1 cellular context compared by ENCODE assay signal in genomic region chr11:3841426-3842304, GRCh38.
TF ChIP-seq lines count a peak whose summit lies in the region.

No MANE protein-coding gene starts in this region.

TF ChIP-seq in K562, 482 proteins besides CTCF, POLR2A, EP300 and RAD21 (continued from another document and continues in another):
- no peak for TF ChIP-seq ZEB2 (IDR thresholded peaks at IDR 0.05)
- TF ChIP-seq NBN (IDR thresholded peaks at IDR 0.05; ENCODE audit: low read depth) = 0 out of 2 replicates have a peak, but pooled peaks have one; percentile 39
- no peak for TF ChIP-seq ZBTB12 (CRISPR knock-in tag; IDR thresholded peaks at IDR 0.05)
- no peak for TF ChIP-seq ASH1L (IDR thresholded peaks at IDR 0.05; ENCODE audit: borderline replicate concordance, low read depth, partially characterized antibody)
- peak; percentile 83 for TF ChIP-seq ZNF644 (tag; IDR thresholded peaks at IDR 0.05; ENCODE audit: low read depth)
- TF ChIP-seq GATAD2A (IDR thresholded peaks at IDR 0.05) = peak; percentile 74; the same call in 1 of the 2 replicates
- no peak for TF ChIP-seq NFXL1 (CRISPR knock-in tag; IDR thresholded peaks at IDR 0.05)
- no peak for TF ChIP-seq HDGF (IDR thresholded peaks at IDR 0.05)
- TF ChIP-seq BRD9 (IDR thresholded peaks at IDR 0.05; ENCODE audit: low read depth, partially characterized antibody) = peak; percentile 56
- TF ChIP-seq ZNF668 (CRISPR knock-in tag; IDR thresholded peaks at IDR 0.05) = no peak
- TF ChIP-seq ARHGAP35 (IDR thresholded peaks at IDR 0.05; ENCODE audit: partially characterized antibody) = no peak
- TF ChIP-seq ZNF766 (CRISPR knock-in tag; conservative IDR thresholded peaks at IDR 0.05) = no peak
- peak; percentile 61 for TF ChIP-seq CTBP1 (IDR thresholded peaks at IDR 0.05; ENCODE audit: borderline replicate concordance)
- no peak for TF ChIP-seq NCOA6 (IDR thresholded peaks at IDR 0.05)
- TF ChIP-seq MYC (IDR thresholded peaks at IDR 0.05; ENCODE audit: low read depth, low read length) = peak; percentile 95
- TF ChIP-seq MYC (CRISPR knock-in tag; IDR thresholded peaks at IDR 0.05; ENCODE audit: borderline replicate concordance, low read depth) = no peak; the same call in 1 of the 2 replicates
- TF ChIP-seq ZNF445 (CRISPR knock-in tag; IDR thresholded peaks at IDR 0.05; ENCODE audit: low read depth) = no peak
- 0 out of 2 replicates have a peak, but pooled peaks have one; percentile 6 for TF ChIP-seq SMAD3 (CRISPR knock-in tag; conservative IDR thresholded peaks at IDR 0.05)
- no peak; the same call in 1 of the 2 replicates for TF ChIP-seq KAT7 (CRISPR knock-in tag; IDR thresholded peaks at IDR 0.05; ENCODE audit: borderline replicate concordance)
- peak; percentile 10; the same call in 1 of the 2 replicates for TF ChIP-seq BHLHE40 (IDR thresholded peaks at IDR 0.05; ENCODE audit: low read length)
- no peak for TF ChIP-seq ELK3 (CRISPR knock-in tag; IDR thresholded peaks at IDR 0.05)
- peak; percentile 88 for TF ChIP-seq SMC3 (conservative IDR thresholded peaks at IDR 0.05; ENCODE audit: insufficient read depth, low read depth, low read length)
- no peak for TF ChIP-seq NFIC (IDR thresholded peaks at IDR 0.05)
- no peak for TF ChIP-seq ZBTB49 (CRISPR knock-in tag; IDR thresholded peaks at IDR 0.05; ENCODE audit: borderline replicate concordance)
- TF ChIP-seq LARP7 (IDR thresholded peaks at IDR 0.05) = 0 out of 2 replicates have a peak, but pooled peaks have one; percentile 27
- no peak; the same call in 1 of the 2 replicates for TF ChIP-seq NR2C1 (IDR thresholded peaks at IDR 0.05)
- no peak; the same call in 1 of the 2 replicates for TF ChIP-seq NR2C1 (tag; IDR thresholded peaks at IDR 0.05)
- TF ChIP-seq PHB (CRISPR knock-in tag; IDR thresholded peaks at IDR 0.05) = no peak
- no peak for TF ChIP-seq POLR2AphosphoS2 (IDR thresholded peaks at IDR 0.05; ENCODE audit: low read length)
- 0 out of 2 replicates have a peak, but pooled peaks have one; percentile 26 for TF ChIP-seq MTA3 (IDR thresholded peaks at IDR 0.05; ENCODE audit: borderline replicate concordance)
- no peak for TF ChIP-seq PURB (CRISPR knock-in tag; IDR thresholded peaks at IDR 0.05; ENCODE audit: low read depth)
- TF ChIP-seq GATA2 (CRISPR knock-in tag; IDR thresholded peaks at IDR 0.05) = peak; percentile 59
- TF ChIP-seq ZNF696 (CRISPR knock-in tag; conservative IDR thresholded peaks at IDR 0.05) = no peak
- no peak for TF ChIP-seq MYNN (IDR thresholded peaks at IDR 0.05)
- no peak for TF ChIP-seq MYNN (CRISPR knock-in tag; IDR thresholded peaks at IDR 0.05)
- TF ChIP-seq DNMT1 (IDR thresholded peaks at IDR 0.05) = no peak
- TF ChIP-seq, protein P1, sequence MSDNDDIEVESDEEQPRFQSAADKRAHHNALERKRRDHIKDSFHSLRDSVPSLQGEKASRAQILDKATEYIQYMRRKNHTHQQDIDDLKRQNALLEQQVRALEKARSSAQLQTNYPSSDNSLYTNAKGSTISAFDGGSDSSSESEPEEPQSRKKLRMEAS (CRISPR knock-in tag; IDR thresholded peaks at IDR 0.05) = peak; percentile 86
- no peak for TF ChIP-seq TBL1XR1 (IDR thresholded peaks at IDR 0.05; ENCODE audit: low read length in 2 of 2)
- TF ChIP-seq, protein P2, sequence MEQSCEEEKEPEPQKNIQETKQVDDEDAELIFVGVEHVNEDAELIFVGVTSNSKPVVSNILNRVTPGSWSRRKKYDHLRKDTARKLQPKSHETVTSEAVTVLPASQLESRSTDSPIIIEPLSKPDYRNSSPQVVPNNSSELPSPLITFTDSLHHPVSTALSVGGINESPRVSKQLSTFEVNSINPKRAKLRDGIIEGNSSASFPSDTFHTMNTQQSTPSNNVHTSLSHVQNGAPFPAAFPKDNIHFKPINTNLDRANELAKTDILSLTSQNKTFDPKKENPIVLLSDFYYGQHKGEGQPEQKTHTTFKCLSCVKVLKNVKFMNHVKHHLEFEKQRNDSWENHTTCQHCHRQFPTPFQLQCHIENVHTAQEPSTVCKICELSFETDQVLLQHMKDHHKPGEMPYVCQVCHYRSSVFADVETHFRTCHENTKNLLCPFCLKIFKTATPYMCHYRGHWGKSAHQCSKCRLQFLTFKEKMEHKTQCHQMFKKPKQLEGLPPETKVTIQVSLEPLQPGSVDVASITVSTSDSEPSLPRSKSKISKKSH (CRISPR knock-in tag; IDR thresholded peaks at IDR 0.05) = no peak
- TF ChIP-seq POLR2G (IDR thresholded peaks at IDR 0.05; ENCODE audit: low read depth, low read length) = peak; percentile 84
- TF ChIP-seq, protein P3, sequence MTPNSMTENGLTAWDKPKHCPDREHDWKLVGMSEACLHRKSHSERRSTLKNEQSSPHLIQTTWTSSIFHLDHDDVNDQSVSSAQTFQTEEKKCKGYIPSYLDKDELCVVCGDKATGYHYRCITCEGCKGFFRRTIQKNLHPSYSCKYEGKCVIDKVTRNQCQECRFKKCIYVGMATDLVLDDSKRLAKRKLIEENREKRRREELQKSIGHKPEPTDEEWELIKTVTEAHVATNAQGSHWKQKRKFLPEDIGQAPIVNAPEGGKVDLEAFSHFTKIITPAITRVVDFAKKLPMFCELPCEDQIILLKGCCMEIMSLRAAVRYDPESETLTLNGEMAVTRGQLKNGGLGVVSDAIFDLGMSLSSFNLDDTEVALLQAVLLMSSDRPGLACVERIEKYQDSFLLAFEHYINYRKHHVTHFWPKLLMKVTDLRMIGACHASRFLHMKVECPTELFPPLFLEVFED (CRISPR knock-in tag; conservative IDR thresholded peaks at IDR 0.05) = no peak
- no peak for TF ChIP-seq MTA2 (IDR thresholded peaks at IDR 0.05; ENCODE audit: low read depth)
- 0 out of 2 replicates have a peak, but pooled peaks have one; percentile 35 for TF ChIP-seq SMARCE1 (IDR thresholded peaks at IDR 0.05)
- peak; percentile 98 for TF ChIP-seq ZBTB7A (IDR thresholded peaks at IDR 0.05; ENCODE audit: borderline replicate concordance, control insufficient read depth, low read depth, low read length)
- no peak for TF ChIP-seq REST (CRISPR knock-in tag; IDR thresholded peaks at IDR 0.05; ENCODE audit: low read depth)
- no peak for TF ChIP-seq HDAC3 (IDR thresholded peaks at IDR 0.05; ENCODE audit: borderline replicate concordance, partially characterized antibody)
- no peak for TF ChIP-seq ZNF407 (IDR thresholded peaks at IDR 0.05; ENCODE audit: low read depth)
- no peak for TF ChIP-seq SMAD2 (IDR thresholded peaks at IDR 0.05; ENCODE audit: low read depth, low read length)
